In the genomic region with DNA sequence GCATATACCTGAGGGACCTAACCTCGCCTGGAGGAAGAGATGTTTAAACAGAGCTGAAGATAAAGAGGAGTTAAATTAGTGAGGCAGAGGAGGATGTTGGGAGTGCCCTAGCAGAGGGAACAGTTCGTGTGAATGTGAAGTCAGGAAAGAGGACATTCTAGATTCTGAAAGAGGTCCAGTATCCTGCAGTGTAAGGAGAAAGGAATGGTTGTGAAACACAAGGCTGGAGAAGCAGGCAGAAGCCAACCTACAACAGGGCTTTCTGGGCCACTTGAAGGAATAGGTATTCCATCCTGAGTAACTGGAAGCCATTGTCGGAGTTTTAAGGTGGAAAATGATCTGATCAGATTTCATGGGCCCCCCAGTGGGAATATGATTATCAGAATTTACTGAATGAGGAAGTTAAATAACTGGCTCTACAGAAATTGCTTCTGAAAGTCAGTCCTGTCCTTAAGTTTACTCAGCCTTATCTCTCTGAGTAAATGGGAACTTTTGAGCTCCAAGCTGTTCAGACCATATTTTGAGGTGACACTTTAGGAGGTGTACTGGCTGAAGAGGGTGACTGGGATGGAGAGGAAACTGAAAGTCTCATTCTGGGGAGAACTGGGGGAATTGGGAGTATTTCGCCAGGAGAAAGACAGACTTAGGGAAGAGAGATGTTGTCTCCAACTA, we compare ENCODE assay signal across 14 cellular contexts.
A peak's percentile ranks its signal among the peaks of the same experiment; 100 is the strongest.
DNase-seq lines count a peak whose midpoint lies in the region; ATAC-seq and TF ChIP-seq lines count a peak whose summit lies in the region.
"Had no signal": no experiment of that assay in that cellular context is flagged by ENCODE, and none has a peak within 500 bp of the region (broad histone marks: within the 10 kb centered on the region; RNA-seq: fewer than 3 reads in every experiment).

No MANE protein-coding gene starts in this region.

- no peak overlapping the region for H3K4me3 Mint-ChIP-seq in nephron progenitor cell
- H3K4me3 Mint-ChIP-seq: activated CD4-positive, alpha-beta memory T cell treated with anti-CD3 and anti-CD28 coated beads, Interleukin-2, amount 10 ng/mL, durations not matched to agents 7 days and 5 days had no signal

- H3K4me2 ChIP-seq in BLaER1 treated with 17β-estradiol and CSF1 and Interleukin-3, amounts not matched to agents 10 nM and 100 nM, result peak overlapping the region; percentile 48 to 86 (median 71)

- peaks cover 21% of the 10 kb centered on the region for H3K4me1 Mint-ChIP-seq in nephron progenitor cell

- H3K9me3 Mint-ChIP-seq in nephron progenitor cell, result no peaks in the 10 kb centered on the region
- H3K9me3 Mint-ChIP-seq: activated CD4-positive, alpha-beta memory T cell treated with anti-CD3 and anti-CD28 coated beads, Interleukin-2, amount 10 ng/mL, durations not matched to agents 7 days and 5 days; activated naive CD4-positive, alpha-beta T cell treated with anti-CD3 and anti-CD28 coated beads, Interleukin-2, amount 50 U/mL, for 72 hours had no signal

- H3K4me1 ChIP-seq in BLaER1 treated with 17β-estradiol and CSF1 and Interleukin-3, amounts not matched to agents 10 nM and 100 nM, result peaks cover 41 to 65% (median 57%) of the 10 kb centered on the region in 10 experiments

- DNase-seq in UCSD-AML1 (lab: John Stamatoyannopoulos, UW; ENCODE audit: unreplicated experiment), result peak; percentile 15
- DNase-seq in iris pigment epithelial cell (ENCODE audit: low read depth), result peak; percentile 13
- DNase-seq in COR-L47 (lab: John Stamatoyannopoulos, UW), result no peak
- DNase-seq in NCI-H524 (lab: John Stamatoyannopoulos, UW), result no peak
- no peak for DNase-seq in nephron progenitor cell
- no peak for DNase-seq in NCI-H187 (lab: John Stamatoyannopoulos, UW)
- DNase-seq: activated CD4-positive, alpha-beta memory T cell treated with anti-CD3 and anti-CD28 coated beads, Interleukin-2, amount 10 ng/mL, durations not matched to agents 7 days and 5 days; dermis blood vessel endothelial cell; NCI-H1105 treated with DMSO at 0.1 percent for 48 hours; NCI-H748 treated with DMSO at 0.1 percent for 48 hours had no signal

- no peaks in the 10 kb centered on the region for H3K27me3 ChIP-seq in BLaER1 treated with 17β-estradiol and CSF1 and Interleukin-3, amounts not matched to agents 10 nM and 100 nM

- ATAC-seq in GM21360 (IDR thresholded peaks at IDR 0.05; ENCODE audit: unreplicated experiment), result peak; percentile 18
- ATAC-seq: SK-N-SH treated with all-trans-retinoic acid at 6 μM for 48 hours had no signal

- H3K36me3 Mint-ChIP-seq in nephron progenitor cell (ENCODE audit: low read depth), result peaks cover 62% of the 10 kb centered on the region

- H3K9ac ChIP-seq in BLaER1 treated with 17β-estradiol and CSF1 and Interleukin-3, amounts not matched to agents 10 nM and 100 nM, result peak overlapping the region in 9 of 11 experiments; percentile 19 to 59 (median 52); a peak in 14 of 22 replicates

- H3K27ac ChIP-seq in BLaER1 treated with 17β-estradiol and CSF1 and Interleukin-3, amounts not matched to agents 10 nM and 100 nM, result peak overlapping the region; percentile 3 to 93 (median 69); a peak in 20 of 22 replicates

- H3K36me3 ChIP-seq in BLaER1 treated with 17β-estradiol and CSF1 and Interleukin-3, amounts not matched to agents 10 nM and 100 nM, result peaks cover 24 to 56% (median 49%) of the 10 kb centered on the region in 11 experiments

- no peak for TF ChIP-seq CTCF in nephron progenitor cell (IDR thresholded peaks at IDR 0.05)

- H3K4me3 ChIP-seq in BLaER1 treated with 17β-estradiol and CSF1 and Interleukin-3, amounts not matched to agents 10 nM and 100 nM, result no peak overlapping the region

- H3K9me3 ChIP-seq in BLaER1 treated with 17β-estradiol and CSF1 and Interleukin-3, amounts not matched to agents 10 nM and 100 nM (replicated peaks in 1 of 11), result peaks cover 0 to 14% (median 0%) of the 10 kb centered on the region in 11 experiments; a peak in 4 of 22 replicates

- H3K27ac Mint-ChIP-seq in nephron progenitor cell, result no peak overlapping the region
- H3K27ac Mint-ChIP-seq: activated CD4-positive, alpha-beta memory T cell treated with anti-CD3 and anti-CD28 coated beads, Interleukin-2, amount 10 ng/mL, durations not matched to agents 7 days and 5 days had no signal

- peaks cover 3% of the 10 kb centered on the region for H3K27me3 Mint-ChIP-seq in nephron progenitor cell (ENCODE audit: low read depth, poor library complexity)
- H3K27me3 Mint-ChIP-seq: activated CD4-positive, alpha-beta memory T cell treated with anti-CD3 and anti-CD28 coated beads, Interleukin-2, amount 10 ng/mL, durations not matched to agents 7 days and 5 days had no signal

- H4K20me1 ChIP-seq in BLaER1 treated with 17β-estradiol and CSF1 and Interleukin-3, amounts not matched to agents 10 nM and 100 nM, result peaks cover 0 to 8% (median 0%) of the 10 kb centered on the region in 11 experiments; a peak in 3 of 22 replicates

Comparison
In these comparisons a context has a peak if more than half of its experiments do, and no peak if none do; other contexts are left out.
1. DNase-seq: peak in UCSD-AML1 (single experiment) and iris pigment epithelial cell (single experiment); none in COR-L47 (single experiment), NCI-H524 (0 of 2), nephron progenitor cell (single experiment) and NCI-H187 (0 of 2).